13 cellular contexts compared by ENCODE assay signal in the genomic region with DNA sequence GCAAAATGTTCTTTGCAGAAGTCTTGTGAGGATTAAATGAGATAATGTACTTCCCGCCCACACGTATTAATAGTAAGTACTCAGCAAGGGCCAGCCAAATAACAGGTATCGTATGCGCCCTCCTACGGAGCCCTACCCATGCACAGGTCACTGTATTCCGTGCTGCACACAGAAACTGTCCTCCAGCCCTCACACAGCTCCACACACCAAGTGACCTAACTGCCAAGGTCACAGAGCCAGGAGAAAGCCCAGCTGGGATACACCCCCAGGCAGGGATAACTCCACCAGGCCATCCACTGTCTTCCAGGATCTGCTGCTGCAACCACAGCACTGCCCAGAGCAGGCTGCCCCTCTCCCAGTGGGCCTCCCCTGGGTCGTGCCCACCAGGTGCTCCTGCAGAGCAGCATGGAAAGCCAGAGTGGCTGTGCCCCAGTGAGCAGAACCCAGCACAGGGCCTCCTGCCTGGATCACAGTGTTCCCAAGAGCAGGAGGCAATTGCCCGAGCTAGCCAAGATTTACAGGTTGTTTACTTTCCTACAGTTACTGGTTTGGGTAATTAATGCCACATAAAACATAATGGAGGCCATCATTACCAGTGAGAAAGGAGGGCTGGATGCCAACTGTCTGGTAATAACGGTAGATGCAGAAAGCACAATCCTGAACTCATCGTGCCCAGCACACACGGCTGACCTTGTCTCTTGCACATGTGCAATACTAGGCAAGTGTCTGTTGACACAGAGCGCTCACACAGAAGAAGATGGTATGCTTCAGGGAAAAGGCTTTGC. TPM values are rescaled to one million over a fixed set of nuclear protein-coding genes. Genes with fewer than 3 reads are reported as not detected.
A peak's percentile ranks its signal among the peaks of the same experiment; 100 is the strongest.
DNase-seq lines count a peak whose midpoint lies in the region; ATAC-seq and TF ChIP-seq lines count a peak whose summit lies in the region.
"Had no signal": no experiment of that assay in that cellular context is flagged by ENCODE, and none has a peak within 500 bp of the region (broad histone marks: within the 10 kb centered on the region; RNA-seq: fewer than 3 reads in every experiment).

No MANE protein-coding gene starts in this region.

- H2AFZ ChIP-seq in SK-N-SH (ENCODE audit: low read depth): no peak overlapping the region

- intact Hi-C loops in left ventricle myocardium superior (cut with micrococcal nuclease) (no loop called here), vagina (cut with DNase I) (no loop called here)

- no peak for TF ChIP-seq POLR2A in suprapubic skin (IDR thresholded peaks at IDR 0.05)
- no peak for TF ChIP-seq POLR2A in vagina (IDR thresholded peaks at IDR 0.05)

- H3K79me2 ChIP-seq in SK-N-SH (ENCODE audit: insufficient read depth): no peaks in the 10 kb centered on the region

- ATAC-seq in SK-N-SH treated with all-trans-retinoic acid at 6 μM for 48 hours (no peak; the same call in 2 of the 3 replicates), left ventricle myocardium superior (peak; percentile 71), GM21528 (IDR thresholded peaks at IDR 0.05; ENCODE audit: low FRiP score, unreplicated experiment) (no peak)
- ATAC-seq: lower lobe of right lung had no signal

- no peaks in the 10 kb centered on the region for H3K9me2 ChIP-seq in SK-N-SH

- POLR2A ChIA-PET in SK-N-SH (lab: Yijun Ruan, JAX): no interaction called here

- no peak overlapping the region for H3K4me3 ChIP-seq in SK-N-SH (ENCODE audit: low read depth in 2 of 2, low read length in 1 of 2)
- no peak overlapping the region for H3K4me3 ChIP-seq in suprapubic skin
- H3K4me3 ChIP-seq in vagina: no peak overlapping the region
- H3K4me3 ChIP-seq: heart right ventricle, lower lobe of right lung had no signal

- no peak for TF ChIP-seq RAD21 in SK-N-SH (IDR thresholded peaks at IDR 0.05; ENCODE audit: low read length)

- WGBS in SK-N-SH (ENCODE audit: low lambda C conversion rate): 74% methylated on average over 11 of the region's 12 CpGs
- 49% methylated on average over 8 of the region's 12 CpGs for WGBS in suprapubic skin

- DNase-seq in SK-N-SH (peak; percentile 54), NCI-H2171 treated with DMSO at 0.1 percent for 48 hours (lab: John Stamatoyannopoulos, UW) (peak; percentile 76), left ventricle myocardium superior (no peak), suprapubic skin (ENCODE audit: low spot score in 2 of 2) (peak in 1 of 2 donors; percentile 54), vagina (ENCODE audit: extremely low spot score in 2 of 2) (no peak), MV-4-11 (lab: John Stamatoyannopoulos, UW) (no peak)
- DNase-seq: activated CD8-positive, alpha-beta memory T cell treated with anti-CD3 and anti-CD28 coated beads, Interleukin-2, amount 50 U/mL, for 48 hours; activated naive CD8-positive, alpha-beta T cell treated with anti-CD3 and anti-CD28 coated beads for 36 hours; heart right ventricle; lower lobe of right lung had no signal

- H3K27ac ChIP-seq in SK-N-SH (ENCODE audit: low read depth in 2 of 2, low read length in 1 of 2) (no peak overlapping the region), suprapubic skin (peak overlapping the region; percentile 61), vagina (no peak overlapping the region)
- H3K27ac ChIP-seq: heart right ventricle, lower lobe of right lung, neutrophil had no signal

- no peak overlapping the region for H3K9ac ChIP-seq in SK-N-SH

- H3K36me3 ChIP-seq in SK-N-SH (replicated peaks in 1 of 2; ENCODE audit: control insufficient read depth in 1 of 2, insufficient read depth in 2 of 2, low read length in 1 of 2) (no peaks in the 10 kb centered on the region), suprapubic skin (no peaks in the 10 kb centered on the region), vagina (no peaks in the 10 kb centered on the region)
- H3K36me3 ChIP-seq: heart right ventricle, lower lobe of right lung, neutrophil had no signal

- TF ChIP-seq EP300 in SK-N-SH (IDR thresholded peaks at IDR 0.05; ENCODE audit: borderline replicate concordance in 1 of 2, low read depth in 1 of 2, low read length in 1 of 2) (no peak), suprapubic skin (IDR thresholded peaks at IDR 0.05) (no peak)

- no peak for TF ChIP-seq CTCF in SK-N-SH (IDR thresholded peaks at IDR 0.05)
- no peak for TF ChIP-seq CTCF in suprapubic skin (IDR thresholded peaks at IDR 0.05)
- no peak for TF ChIP-seq CTCF in vagina (IDR thresholded peaks at IDR 0.05)

- H3K4me1 ChIP-seq in SK-N-SH (ENCODE audit: control insufficient read depth in 1 of 2, insufficient read depth in 2 of 2, low read depth in 1 of 2, low read length in 1 of 2) (peaks cover 0 to 12% of the 10 kb centered on the region in 2 experiments; a peak in 1 of 4 replicates), suprapubic skin (peaks cover 28% of the 10 kb centered on the region), vagina (peaks cover 25% of the 10 kb centered on the region)
- H3K4me1 ChIP-seq: heart right ventricle had no signal

- H3K9me3 ChIP-seq in SK-N-SH: no peaks in the 10 kb centered on the region
- H3K9me3 ChIP-seq in suprapubic skin: no peaks in the 10 kb centered on the region
- no peaks in the 10 kb centered on the region for H3K9me3 ChIP-seq in vagina
- H3K9me3 ChIP-seq: heart right ventricle, lower lobe of right lung, neutrophil had no signal

- H3F3A ChIP-seq in SK-N-SH (replicated peaks; ENCODE audit: insufficient read depth): no peaks in the 10 kb centered on the region

- H3K4me2 ChIP-seq in SK-N-SH: no peak overlapping the region

- H3K27me3 ChIP-seq in SK-N-SH (ENCODE audit: insufficient read depth) (no peaks in the 10 kb centered on the region), suprapubic skin (no peaks in the 10 kb centered on the region), vagina (no peaks in the 10 kb centered on the region)
- H3K27me3 ChIP-seq: heart right ventricle had no signal

- CTCF ChIA-PET in SK-N-SH (lab: Yijun Ruan, JAX): interaction anchor here (1.0 kb wide), 1 partner anchor 36 kb away, joined by 3 read pairs; no protein-coding TSS in a partner anchor

- no peaks in the 10 kb centered on the region for H4K20me1 ChIP-seq in SK-N-SH (ENCODE audit: insufficient read depth)

TF ChIP-seq in SK-N-SH, 30 proteins besides CTCF, POLR2A, EP300 and RAD21 (continues in another document):
- TF ChIP-seq, protein P1, sequence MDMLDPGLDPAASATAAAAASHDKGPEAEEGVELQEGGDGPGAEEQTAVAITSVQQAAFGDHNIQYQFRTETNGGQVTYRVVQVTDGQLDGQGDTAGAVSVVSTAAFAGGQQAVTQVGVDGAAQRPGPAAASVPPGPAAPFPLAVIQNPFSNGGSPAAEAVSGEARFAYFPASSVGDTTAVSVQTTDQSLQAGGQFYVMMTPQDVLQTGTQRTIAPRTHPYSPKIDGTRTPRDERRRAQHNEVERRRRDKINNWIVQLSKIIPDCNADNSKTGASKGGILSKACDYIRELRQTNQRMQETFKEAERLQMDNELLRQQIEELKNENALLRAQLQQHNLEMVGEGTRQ (IDR thresholded peaks at IDR 0.05; ENCODE audit: borderline replicate concordance, low read depth, low read length): no peak
- no peak for TF ChIP-seq RXRA (IDR thresholded peaks at IDR 0.05; ENCODE audit: borderline replicate concordance, low read depth)
- TF ChIP-seq, protein P2, sequence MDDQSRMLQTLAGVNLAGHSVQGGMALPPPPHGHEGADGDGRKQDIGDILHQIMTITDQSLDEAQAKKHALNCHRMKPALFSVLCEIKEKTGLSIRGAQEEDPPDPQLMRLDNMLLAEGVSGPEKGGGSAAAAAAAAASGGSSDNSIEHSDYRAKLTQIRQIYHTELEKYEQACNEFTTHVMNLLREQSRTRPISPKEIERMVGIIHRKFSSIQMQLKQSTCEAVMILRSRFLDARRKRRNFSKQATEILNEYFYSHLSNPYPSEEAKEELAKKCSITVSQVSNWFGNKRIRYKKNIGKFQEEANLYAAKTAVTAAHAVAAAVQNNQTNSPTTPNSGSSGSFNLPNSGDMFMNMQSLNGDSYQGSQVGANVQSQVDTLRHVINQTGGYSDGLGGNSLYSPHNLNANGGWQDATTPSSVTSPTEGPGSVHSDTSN (IDR thresholded peaks at IDR 0.05): no peak
- no peak for TF ChIP-seq TAF1 (IDR thresholded peaks at IDR 0.05; ENCODE audit: borderline replicate concordance, low read depth, low read length)
- TF ChIP-seq FOXM1 (IDR thresholded peaks at IDR 0.05; ENCODE audit: low read depth): no peak
- no peak for TF ChIP-seq GABPA (IDR thresholded peaks at IDR 0.05; ENCODE audit: low read depth)
- no peak for TF ChIP-seq ELF1 (IDR thresholded peaks at IDR 0.05)
- no peak for TF ChIP-seq TCF12 (IDR thresholded peaks at IDR 0.05)

TF ChIP-seq in SK-N-SH treated with all-trans-retinoic acid at 6 μM for 48 hours, 23 proteins besides CTCF, POLR2A, EP300 and RAD21 (continues in another document):
- no peak for TF ChIP-seq TCF4 (CRISPR knock-in tag; IDR thresholded peaks at IDR 0.05; ENCODE audit: borderline replicate concordance)
- TF ChIP-seq GLIS3 (CRISPR knock-in tag; IDR thresholded peaks at IDR 0.05): no peak
- TF ChIP-seq, protein P3, sequence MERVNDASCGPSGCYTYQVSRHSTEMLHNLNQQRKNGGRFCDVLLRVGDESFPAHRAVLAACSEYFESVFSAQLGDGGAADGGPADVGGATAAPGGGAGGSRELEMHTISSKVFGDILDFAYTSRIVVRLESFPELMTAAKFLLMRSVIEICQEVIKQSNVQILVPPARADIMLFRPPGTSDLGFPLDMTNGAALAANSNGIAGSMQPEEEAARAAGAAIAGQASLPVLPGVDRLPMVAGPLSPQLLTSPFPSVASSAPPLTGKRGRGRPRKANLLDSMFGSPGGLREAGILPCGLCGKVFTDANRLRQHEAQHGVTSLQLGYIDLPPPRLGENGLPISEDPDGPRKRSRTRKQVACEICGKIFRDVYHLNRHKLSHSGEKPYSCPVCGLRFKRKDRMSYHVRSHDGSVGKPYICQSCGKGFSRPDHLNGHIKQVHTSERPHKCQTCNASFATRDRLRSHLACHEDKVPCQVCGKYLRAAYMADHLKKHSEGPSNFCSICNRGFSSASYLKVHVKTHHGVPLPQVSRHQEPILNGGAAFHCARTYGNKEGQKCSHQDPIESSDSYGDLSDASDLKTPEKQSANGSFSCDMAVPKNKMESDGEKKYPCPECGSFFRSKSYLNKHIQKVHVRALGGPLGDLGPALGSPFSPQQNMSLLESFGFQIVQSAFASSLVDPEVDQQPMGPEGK (CRISPR knock-in tag; IDR thresholded peaks at IDR 0.05; ENCODE audit: borderline replicate concordance): no peak

RNA-seq across cellular contexts. Expression of a gene that starts 24.4 kb away (rescaled TPM):
- polyA plus RNA-seq in SK-N-SH (2012; rRNA removed): not detected in 2 replicates
- polyA plus RNA-seq in SK-N-SH (2012; cell fraction: cytosol; rRNA removed): not detected in 2 replicates
- polyA plus RNA-seq in SK-N-SH (2012; cell fraction: nucleus; rRNA removed): not detected in 2 replicates
- total RNA-seq in left ventricle myocardium superior: 0.17 TPM
- total RNA-seq in suprapubic skin: 10 to 100 TPM; 33.5 to 64.1 (median 52.7) TPM
- 32.7 TPM for total RNA-seq in vagina

Comparison
In these comparisons a context has a peak if more than half of its experiments do, and no peak if none do; other contexts are left out.
1. DNase-seq: peak in SK-N-SH (single experiment) and NCI-H2171 treated with DMSO at 0.1 percent for 48 hours (single experiment); none in left ventricle myocardium superior (single experiment), vagina (0 of 2) and MV-4-11 (single experiment).
2. RNA of a gene that starts 24.4 kb away (total RNA-seq): 33.5 to 64.1 TPM in suprapubic skin and 32.7 TPM in vagina (single experiment); 0.17 TPM in left ventricle myocardium superior (single experiment); every median in the first group is over 10 times any median in the second.